Comparison of ENCODE assay signal across 16 cellular contexts in the genomic region with DNA sequence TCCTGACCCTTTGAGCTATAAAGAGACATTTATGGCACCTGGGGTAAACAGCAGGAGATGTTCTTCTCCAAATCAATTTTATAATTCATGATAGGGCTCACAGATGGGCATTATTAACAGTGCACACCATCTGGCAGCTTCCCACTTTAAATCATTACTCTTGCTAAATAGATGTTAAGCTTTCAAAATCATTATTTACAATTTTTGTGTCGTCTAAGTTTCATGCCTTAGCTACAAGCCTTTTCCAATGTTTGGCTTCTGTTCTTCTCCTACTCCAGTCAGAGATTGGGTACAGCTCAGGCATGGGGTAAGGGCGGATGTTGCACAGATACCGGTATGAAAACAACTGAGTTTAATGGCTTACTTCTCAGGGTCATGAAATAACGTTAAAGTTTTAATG.
"Had no signal": no experiment of that assay in that cellular context is flagged by ENCODE, and none has a peak within 500 bp of the region (broad histone marks: within the 10 kb centered on the region; RNA-seq: fewer than 3 reads in every experiment).

No MANE protein-coding gene starts in this region.

- H3K4me1 ChIP-seq: colonic mucosa, esophagus squamous epithelium, heart left ventricle, parathyroid adenoma, prostate gland had no signal

- H3K9me3 ChIP-seq: colonic mucosa, esophagus squamous epithelium, prostate gland had no signal

- H3K27ac ChIP-seq: colonic mucosa, esophagus squamous epithelium, heart left ventricle, parathyroid adenoma, prostate gland, skin epidermis had no signal

- ATAC-seq: heart left ventricle, sciatic nerve had no signal

- H3K36me3 ChIP-seq: colonic mucosa, esophagus squamous epithelium, heart left ventricle, prostate gland had no signal

- DNase-seq: colonic mucosa; dermis blood vessel endothelial cell; esophagus squamous epithelium; foreskin melanocyte; heart left ventricle; hippocampal formation; kidney glomerular epithelial cell; mesendoderm; naive B cell; retina; stimulated activated naive CD4-positive, alpha-beta T cell; trophoblast cell had no signal

- H3K4me3 ChIP-seq: colonic mucosa, esophagus squamous epithelium, heart left ventricle, prostate gland, skin epidermis had no signal

- H3K27me3 ChIP-seq: colonic mucosa, esophagus squamous epithelium, heart left ventricle had no signal
